In the genomic region with DNA sequence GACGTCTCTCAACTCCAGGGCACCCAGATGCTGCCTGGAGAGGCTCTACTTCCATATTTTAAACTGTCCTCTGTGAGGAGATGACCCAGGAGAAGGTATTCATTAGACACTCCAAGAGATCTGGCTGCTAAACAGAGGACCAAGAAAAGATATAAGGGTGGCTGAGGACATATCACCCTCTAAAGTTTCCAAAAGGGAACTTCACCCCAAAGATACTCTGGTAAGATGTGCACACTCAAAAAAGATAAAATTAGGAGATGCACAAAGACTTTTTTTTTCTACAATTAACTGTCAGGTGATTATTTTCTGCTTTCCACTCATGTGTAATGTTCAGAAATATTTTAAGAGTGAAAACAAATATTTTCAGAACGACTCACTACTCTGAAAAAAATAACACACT, we compare ENCODE assay signal across 1 cellular context.
TF ChIP-seq lines count a peak whose summit lies in the region.

No MANE protein-coding gene starts in this region.

TF ChIP-seq in GM12878, 131 proteins besides CTCF, POLR2A, EP300 and RAD21:
- no peak for TF ChIP-seq ATF7 (IDR thresholded peaks at IDR 0.05; ENCODE audit: low read depth)
- no peak for TF ChIP-seq ZSCAN29 (IDR thresholded peaks at IDR 0.05)
- TF ChIP-seq SMAD5 (IDR thresholded peaks at IDR 0.05; ENCODE audit: low read depth), result no peak
- TF ChIP-seq SP1 (IDR thresholded peaks at IDR 0.05; ENCODE audit: low read depth, low read length), result no peak
- TF ChIP-seq ZNF207 (IDR thresholded peaks at IDR 0.05; ENCODE audit: borderline replicate concordance), result no peak
- no peak for TF ChIP-seq BCLAF1 (IDR thresholded peaks at IDR 0.05)
- no peak for TF ChIP-seq HCFC1 (IDR thresholded peaks at IDR 0.05; ENCODE audit: low read length)
- TF ChIP-seq CHD2 (IDR thresholded peaks at IDR 0.05; ENCODE audit: borderline replicate concordance, low read depth, low read length), result no peak
- TF ChIP-seq SRF (IDR thresholded peaks at IDR 0.05; ENCODE audit: low read depth in 2 of 2, low read length in 2 of 2), result no peak
- TF ChIP-seq HSF1 (IDR thresholded peaks at IDR 0.05; ENCODE audit: low read depth, low read length), result no peak
- TF ChIP-seq CHD1 (IDR thresholded peaks at IDR 0.05; ENCODE audit: low read depth, low read length), result no peak
- TF ChIP-seq, protein P1, sequence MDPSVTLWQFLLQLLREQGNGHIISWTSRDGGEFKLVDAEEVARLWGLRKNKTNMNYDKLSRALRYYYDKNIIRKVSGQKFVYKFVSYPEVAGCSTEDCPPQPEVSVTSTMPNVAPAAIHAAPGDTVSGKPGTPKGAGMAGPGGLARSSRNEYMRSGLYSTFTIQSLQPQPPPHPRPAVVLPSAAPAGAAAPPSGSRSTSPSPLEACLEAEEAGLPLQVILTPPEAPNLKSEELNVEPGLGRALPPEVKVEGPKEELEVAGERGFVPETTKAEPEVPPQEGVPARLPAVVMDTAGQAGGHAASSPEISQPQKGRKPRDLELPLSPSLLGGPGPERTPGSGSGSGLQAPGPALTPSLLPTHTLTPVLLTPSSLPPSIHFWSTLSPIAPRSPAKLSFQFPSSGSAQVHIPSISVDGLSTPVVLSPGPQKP (IDR thresholded peaks at IDR 0.05; ENCODE audit: low read depth, low read length), result no peak
- TF ChIP-seq NFXL1 (IDR thresholded peaks at IDR 0.05; ENCODE audit: borderline replicate concordance), result no peak
TF ChIP-seq in GM12878: peak in this region for 0.
